In genomic region chr11:84398017-84398626, GRCh38 we compare ENCODE assay signal across 9 cellular contexts.
DNase-seq lines count a peak whose midpoint lies in the region; ATAC-seq and TF ChIP-seq lines count a peak whose summit lies in the region.
"Had no signal": no experiment of that assay in that cellular context is flagged by ENCODE, and none has a peak within 500 bp of the region (broad histone marks: within the 10 kb centered on the region; RNA-seq: fewer than 3 reads in every experiment).

No MANE protein-coding gene starts in this region.

- H3K36me3 Mint-ChIP-seq in nephron (ENCODE audit: low read depth), result no peaks in the 10 kb centered on the region
- H3K36me3 Mint-ChIP-seq in activated T-helper 17 cell treated with anti-CD3 and anti-CD28 coated beads, Interleukin-2, amount 50 U/mL, for 72 hours (ENCODE audit: low read depth), result no peaks in the 10 kb centered on the region

- H3K27ac ChIP-seq in adrenal gland, result no peak overlapping the region
- H3K27ac ChIP-seq in prostate gland, result no peak overlapping the region

- H3K27me3 ChIP-seq in GM06990 (replicated peaks; ENCODE audit: control insufficient read depth, insufficient read depth, low read length) (no peaks in the 10 kb centered on the region), adrenal gland (no peaks in the 10 kb centered on the region), prostate gland (replicated peaks; ENCODE audit: insufficient read depth) (no peaks in the 10 kb centered on the region)

- H3K4me1 ChIP-seq in adrenal gland (replicated peaks in 1 of 2), result no peaks in the 10 kb centered on the region
- no peaks in the 10 kb centered on the region for H3K4me1 ChIP-seq in prostate gland (replicated peaks)

- H3K9me3 Mint-ChIP-seq in nephron, result no peaks in the 10 kb centered on the region
- peaks cover 8% of the 10 kb centered on the region for H3K9me3 Mint-ChIP-seq in activated T-helper 17 cell treated with anti-CD3 and anti-CD28 coated beads, Interleukin-2, amount 50 U/mL, for 72 hours

- H3K36me3 ChIP-seq in GM06990 (ENCODE audit: control insufficient read depth, insufficient read depth, low read length) (no peaks in the 10 kb centered on the region), adrenal gland (replicated peaks in 1 of 2) (no peaks in the 10 kb centered on the region), prostate gland (no peaks in the 10 kb centered on the region)

- TF ChIP-seq CTCF in GM06990 (IDR thresholded peaks at IDR 0.05; ENCODE audit: insufficient read depth, low read length, poor library complexity, severe bottlenecking) (peak; percentile 44), NB4 (IDR thresholded peaks at IDR 0.05; ENCODE audit: low read depth, low read length) (peak; percentile 25), adrenal gland (IDR thresholded peaks at IDR 0.05) (peak; percentile 16 to 57 (median 47)), nephron (IDR thresholded peaks at IDR 0.05; ENCODE audit: unreplicated experiment in 3 of 3) (peak; percentile 31 to 50 (median 40)), prostate gland (IDR thresholded peaks at IDR 0.05) (peak in 2 of 4 experiments; percentile 30 to 42)

- H3K27me3 Mint-ChIP-seq in nephron (ENCODE audit: low read depth), result no peaks in the 10 kb centered on the region
- no peaks in the 10 kb centered on the region for H3K27me3 Mint-ChIP-seq in activated T-helper 17 cell treated with anti-CD3 and anti-CD28 coated beads, Interleukin-2, amount 50 U/mL, for 72 hours

- ATAC-seq in activated T-helper 17 cell treated with anti-CD3 and anti-CD28 coated beads, Interleukin-2, amount 50 U/mL, for 72 hours (replicated peaks), result no peak
- ATAC-seq in HG03520 (IDR thresholded peaks at IDR 0.05; ENCODE audit: unreplicated experiment), result no peak

- H3K27ac Mint-ChIP-seq in nephron, result no peak overlapping the region
- H3K27ac Mint-ChIP-seq in activated T-helper 17 cell treated with anti-CD3 and anti-CD28 coated beads, Interleukin-2, amount 50 U/mL, for 72 hours, result no peak overlapping the region

- H3K4me3 ChIP-seq in GM06990 (replicated peaks; ENCODE audit: low read depth, low read length) (no peak overlapping the region), NB4 (ENCODE audit: low read depth, low read length) (no peak overlapping the region), adrenal gland (no peak overlapping the region), prostate gland (no peak overlapping the region)

- no peak overlapping the region for H3K4me3 Mint-ChIP-seq in nephron
- no peak overlapping the region for H3K4me3 Mint-ChIP-seq in activated T-helper 17 cell treated with anti-CD3 and anti-CD28 coated beads, Interleukin-2, amount 50 U/mL, for 72 hours

- intact Hi-C loops in adrenal gland (cut with DNase I) (loop anchor here (10.0 kb wide), 2 partner anchors 127 to 137 kb away; no protein-coding TSS in a partner anchor), prostate gland (cut with DNase I) (no loop called here)

- H3K4me1 Mint-ChIP-seq in nephron, result no peaks in the 10 kb centered on the region
- no peaks in the 10 kb centered on the region for H3K4me1 Mint-ChIP-seq in activated T-helper 17 cell treated with anti-CD3 and anti-CD28 coated beads, Interleukin-2, amount 50 U/mL, for 72 hours

- H3K9me3 ChIP-seq in adrenal gland (replicated peaks in 1 of 3) (no peaks in the 10 kb centered on the region), prostate gland (no peaks in the 10 kb centered on the region)

- WGBS in adrenal gland, 4 donors, result 52 to 71% (median 59%) methylated on average over 3 of the region's 3 CpGs
- WGBS in prostate gland, result 54% methylated on average over 3 of the region's 3 CpGs

- TF ChIP-seq POLR2A in NB4 (IDR thresholded peaks at IDR 0.05; ENCODE audit: extremely low read depth, insufficient read length) (no peak), adrenal gland (IDR thresholded peaks at IDR 0.05) (no peak), prostate gland (IDR thresholded peaks at IDR 0.05) (no peak)

- DNase-seq in GM06990 (ENCODE audit: extremely low read depth, insufficient read length), result no peak
- peak; percentile 26 for DNase-seq in NB4 (ENCODE audit: low read depth)
- DNase-seq in adrenal gland, result peak in 6 of 7 donors; percentile 18 to 64 (median 24)
- DNase-seq in EL, result no peak
- DNase-seq in prostate gland (ENCODE audit: low spot score), result no peak
- DNase-seq: stimulated activated naive CD4-positive, alpha-beta T cell had no signal

Comparison
In these comparisons a context has a peak if more than half of its experiments do, and no peak if none do; other contexts are left out.
1. DNase-seq: peak in NB4 (single experiment) and adrenal gland (6 of 7); none in GM06990 (single experiment), EL (single experiment) and prostate gland (single experiment).